In the genomic region with DNA sequence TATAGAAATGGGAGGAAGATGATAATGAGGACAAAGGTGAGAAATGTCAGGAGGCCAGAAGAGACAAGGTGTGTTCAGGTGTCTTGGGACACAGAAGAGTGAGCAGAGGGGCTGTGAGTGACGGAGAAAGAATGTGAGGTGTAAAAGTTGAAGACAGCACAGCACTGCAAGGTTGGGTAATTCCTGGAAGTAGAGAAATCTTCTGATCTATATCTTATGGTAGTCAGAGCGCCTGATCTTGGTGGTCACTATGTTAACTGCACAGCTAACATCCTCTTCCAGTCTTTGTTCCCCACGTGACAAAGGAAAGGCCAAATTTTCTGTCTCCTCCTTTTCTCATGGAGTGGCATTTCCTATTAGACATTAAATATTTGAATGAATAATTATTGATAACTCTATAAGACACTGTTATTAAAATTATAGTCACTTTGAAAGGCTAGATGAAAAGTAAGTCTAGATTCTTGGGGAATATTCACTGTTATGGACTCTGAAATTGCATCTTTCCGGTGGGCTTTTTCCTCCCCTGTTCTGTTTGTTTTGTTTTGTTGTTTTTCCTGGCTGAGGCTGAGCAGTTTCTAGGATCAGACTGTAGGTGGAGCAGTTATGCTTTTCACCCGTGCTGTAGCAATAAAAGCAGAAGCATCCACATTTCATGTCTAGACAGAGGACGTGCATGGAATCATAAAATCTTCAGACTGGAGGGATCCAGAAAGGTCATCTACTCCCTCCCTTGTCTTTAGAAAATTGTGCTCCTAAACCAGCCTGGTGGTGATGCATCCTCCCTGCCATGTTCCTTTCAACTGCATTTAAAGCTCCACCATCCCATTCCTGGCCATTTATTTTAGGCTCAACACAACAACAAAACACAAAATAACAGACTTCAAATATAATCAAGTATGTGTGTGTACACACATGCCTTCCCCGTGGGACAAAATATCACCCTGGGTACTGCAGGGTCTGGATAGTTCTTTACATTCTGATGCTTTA, we compare ENCODE assay signal across 8 cellular contexts.
DNase-seq lines count a peak whose midpoint lies in the region; ATAC-seq lines count a peak whose summit lies in the region.

No MANE protein-coding gene starts in this region.

- no peaks in the 10 kb centered on the region for H3K36me3 Mint-ChIP-seq in effector memory CD8-positive, alpha-beta T cell (ENCODE audit: insufficient read depth)
- H3K36me3 Mint-ChIP-seq in memory B cell: no peaks in the 10 kb centered on the region

- DNase-seq in AG08395 (ENCODE audit: low spot score): peak; percentile 62
- DNase-seq in GM04504 (ENCODE audit: low read depth): peak; percentile 15
- peak; percentile 24 for DNase-seq in KG1 (lab: John Stamatoyannopoulos, UW)
- peak; percentile 49 for DNase-seq in SHP77 treated with DMSO at 0.1 percent for 48 hours (lab: John Stamatoyannopoulos, UW)
- DNase-seq in effector memory CD8-positive, alpha-beta T cell: peak; percentile 25 to 29 (median 28)
- peak; percentile 31 to 53 for DNase-seq in memory B cell (ENCODE audit: low spot score in 2 of 2)

- ATAC-seq in effector memory CD8-positive, alpha-beta T cell (replicated peaks): peak; percentile 68
- ATAC-seq in memory B cell (ENCODE audit: low read depth) (peak; percentile 80), HG02973 (IDR thresholded peaks at IDR 0.05; ENCODE audit: unreplicated experiment) (no peak), HG02588 (IDR thresholded peaks at IDR 0.05; ENCODE audit: unreplicated experiment) (no peak)

- H3K4me1 Mint-ChIP-seq in effector memory CD8-positive, alpha-beta T cell (ENCODE audit: low read depth in 2 of 2): peaks cover 5 to 12% of the 10 kb centered on the region in 2 donors
- peaks cover 11% of the 10 kb centered on the region for H3K4me1 Mint-ChIP-seq in memory B cell

- peak overlapping the region in 1 of 2 donors; percentile 9 for H3K27ac Mint-ChIP-seq in effector memory CD8-positive, alpha-beta T cell
- H3K27ac Mint-ChIP-seq in memory B cell: no peak overlapping the region

- H3K27me3 Mint-ChIP-seq in effector memory CD8-positive, alpha-beta T cell: peaks cover 14 to 16% of the 10 kb centered on the region in 2 donors
- peaks cover 15% of the 10 kb centered on the region for H3K27me3 Mint-ChIP-seq in memory B cell

- H3K4me3 Mint-ChIP-seq in effector memory CD8-positive, alpha-beta T cell: no peak overlapping the region
- H3K4me3 Mint-ChIP-seq in memory B cell: no peak overlapping the region

- H3K9me3 Mint-ChIP-seq in effector memory CD8-positive, alpha-beta T cell: no peaks in the 10 kb centered on the region
- no peaks in the 10 kb centered on the region for H3K9me3 Mint-ChIP-seq in memory B cell

Comparison
In these comparisons a context has a peak if more than half of its experiments do, and no peak if none do; other contexts are left out.
1. ATAC-seq: peak in effector memory CD8-positive, alpha-beta T cell (single experiment) and memory B cell (single experiment); none in HG02973 (single experiment) and HG02588 (single experiment).
2. Peak in every context shown above with its lines, with median percentiles within 50 percentile points of each other: DNase-seq.